Comparison of ENCODE assay signal across 11 cellular contexts in the genomic region with DNA sequence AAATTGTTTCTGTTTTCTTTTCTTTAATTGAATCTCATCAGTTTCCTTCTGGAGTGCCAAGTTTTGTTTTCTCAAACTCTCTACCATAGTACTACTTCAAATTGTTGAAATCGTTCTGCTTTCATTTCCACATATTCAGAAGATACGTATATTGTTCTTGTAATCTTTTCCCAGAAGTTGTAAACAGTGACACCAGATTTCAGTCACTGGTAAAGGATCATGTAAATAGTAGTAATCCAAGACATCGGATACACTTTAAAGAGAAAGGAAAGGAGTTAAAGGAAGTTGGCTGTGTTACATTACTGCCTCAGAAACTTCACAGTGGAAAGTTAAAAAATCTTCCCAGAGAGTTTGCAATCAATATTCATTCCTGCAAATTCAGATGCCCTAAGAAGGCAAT.
DNase-seq lines count a peak whose midpoint lies in the region; ATAC-seq and TF ChIP-seq lines count a peak whose summit lies in the region.
"Had no signal": no experiment of that assay in that cellular context is flagged by ENCODE, and none has a peak within 500 bp of the region (broad histone marks: within the 10 kb centered on the region; RNA-seq: fewer than 3 reads in every experiment).

No MANE protein-coding gene starts in this region.

- peak; percentile 86 for DNase-seq in fibroblast of gingiva (ENCODE audit: low read depth)
- DNase-seq in pons (ENCODE audit: low spot score): peak; percentile 59
- DNase-seq in HuH-7.5 (ENCODE audit: low spot score): no peak
- no peak for DNase-seq in ovary
- DNase-seq in SKM-1 treated with dmso at 0.1 percent for 144 hours (lab: John Stamatoyannopoulos, UW; ENCODE audit: unreplicated experiment): no peak

- peaks cover 52% of the 10 kb centered on the region for H3K4me1 ChIP-seq in ACC112 (ENCODE audit: control insufficient read depth, insufficient read depth, low read length, unreplicated experiment)
- 0 out of 2 replicates have a peak, but pooled peaks cover 3% of the 10 kb centered on the region for H3K4me1 ChIP-seq in OCI-LY3 (ENCODE audit: low read length)
- H3K4me1 ChIP-seq in ovary (ENCODE audit: insufficient read depth): peaks cover 32% of the 10 kb centered on the region

- no peak overlapping the region for H3K9ac ChIP-seq in OCI-LY3 (ENCODE audit: low read length)

- no peaks in the 10 kb centered on the region for H4K20me1 ChIP-seq in OCI-LY3 (ENCODE audit: insufficient read depth, low read length)

- H3K9me3 ChIP-seq in OCI-LY3 (ENCODE audit: insufficient read depth, low read length) (no peaks in the 10 kb centered on the region), ovary (no peaks in the 10 kb centered on the region)

- H3K27me3 ChIP-seq in ACC112 (ENCODE audit: insufficient read depth, low read length) (no peaks in the 10 kb centered on the region), OCI-LY3 (ENCODE audit: low read depth, low read length) (no peaks in the 10 kb centered on the region), ovary (no peaks in the 10 kb centered on the region)
- H3K27me3 ChIP-seq: cardiac muscle cell had no signal

- TF ChIP-seq CTCF in OCI-LY3 (IDR thresholded peaks at IDR 0.05; ENCODE audit: low read depth, low read length): no peak
- TF ChIP-seq CTCF in ovary (IDR thresholded peaks at IDR 0.05): no peak

- H3K27ac ChIP-seq in ACC112 (ENCODE audit: low read depth, low read length): peak overlapping the region; percentile 81
- H3K27ac ChIP-seq in OCI-LY3 (ENCODE audit: low read length): no peak overlapping the region
- H3K27ac ChIP-seq in ovary: peak overlapping the region in 1 of 2 donors; percentile 88

- H2AFZ ChIP-seq in ACC112 (ENCODE audit: low read length, unreplicated experiment) (no peak overlapping the region), OCI-LY3 (ENCODE audit: low read depth, low read length) (no peak overlapping the region)

- peaks cover 2% of the 10 kb centered on the region for H3K79me2 ChIP-seq in ACC112 (ENCODE audit: control insufficient read depth, insufficient read depth, low read length, unreplicated experiment)
- H3K79me2 ChIP-seq in OCI-LY3 (ENCODE audit: low read length): no peaks in the 10 kb centered on the region

- intact Hi-C loops in ovary (cut with DNase I): loop anchor here in 2 of 4 donors (10.0 kb wide), 2 partner anchors 58 to 68 kb away; a partner anchor contains a TSS

- TF ChIP-seq EP300 in ovary (IDR thresholded peaks at IDR 0.05): no peak

- WGBS in ovary, 3 donors: 7 to 9% (median 8%) methylated on average over 3 of the region's 3 CpGs

- no peak for TF ChIP-seq POLR2A in ovary (IDR thresholded peaks at IDR 0.05)

- peak overlapping the region; percentile 24; the same call in 1 of the 2 replicates for H3K4me2 ChIP-seq in OCI-LY3 (ENCODE audit: low read length)

- H3K36me3 ChIP-seq in ACC112 (ENCODE audit: insufficient read depth, low read length) (no peaks in the 10 kb centered on the region), OCI-LY3 (replicated peaks; ENCODE audit: low read depth, low read length) (no peaks in the 10 kb centered on the region), ovary (no peaks in the 10 kb centered on the region)
- H3K36me3 ChIP-seq: cardiac muscle cell had no signal

- peak overlapping the region; percentile 68 for H3K4me3 ChIP-seq in ACC112 (ENCODE audit: low read depth, low read length)
- no peak overlapping the region for H3K4me3 ChIP-seq in OCI-LY3 (ENCODE audit: low read length)
- H3K4me3 ChIP-seq in ovary: no peak overlapping the region
- H3K4me3 ChIP-seq: cardiac muscle cell had no signal

- ATAC-seq in GM19328 (IDR thresholded peaks at IDR 0.05; ENCODE audit: unreplicated experiment): no peak
- ATAC-seq: HCT116, Panc1 had no signal

Comparison
In these comparisons a context has a peak if more than half of its experiments do, and no peak if none do; other contexts are left out.
1. DNase-seq: peak in fibroblast of gingiva (single experiment) and pons (single experiment); none in HuH-7.5 (single experiment), ovary (0 of 5) and SKM-1 treated with dmso at 0.1 percent for 144 hours (single experiment).